ENCODE assay signal across 22 cellular contexts in the genomic region with DNA sequence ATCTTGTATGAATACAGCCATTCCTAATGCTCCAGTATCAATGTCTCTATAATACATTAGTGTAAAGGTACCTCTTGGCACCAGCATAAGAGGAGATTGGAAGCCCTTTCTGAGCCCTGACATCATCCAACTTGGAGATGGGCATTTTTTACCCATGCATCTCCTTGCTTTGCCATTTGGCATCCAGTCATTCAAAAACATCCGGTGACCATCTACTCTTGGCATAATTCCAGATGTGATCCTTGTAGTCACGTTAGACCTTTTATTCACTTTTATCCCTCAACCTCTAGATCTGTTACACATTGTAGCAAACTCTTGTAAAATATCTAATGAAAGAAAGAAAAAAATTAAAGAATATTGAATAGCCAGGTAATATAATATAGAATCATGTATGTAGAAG.
"Had no signal": no experiment of that assay in that cellular context is flagged by ENCODE, and none has a peak within 500 bp of the region (broad histone marks: within the 10 kb centered on the region; RNA-seq: fewer than 3 reads in every experiment).

No MANE protein-coding gene starts in this region.

- DNase-seq: activated CD4-positive, alpha-beta T cell treated with anti-CD3 and anti-CD28 coated beads for 48 hours; activated CD8-positive, alpha-beta T cell treated with anti-CD3 and anti-CD28 coated beads for 36 hours; activated effector memory CD4-positive, alpha-beta T cell treated with Interleukin-2 at 50 U/mL for 16 hours; activated naive CD4-positive, alpha-beta T cell treated with anti-CD3 and anti-CD28 coated beads, Interleukin-2, amount 50 U/mL, for 16 hours; activated T-cell treated with anti-CD3 and anti-CD28 coated beads, Interleukin-2, amount 50 U/mL, for 4 hours; dorsolateral prefrontal cortex; endodermal cell; foreskin keratinocyte; glutamatergic neuron; left ventricle myocardium superior; nephron progenitor cell; occipital lobe; stimulated activated CD4-positive, alpha-beta T cell treated with anti-CD3 and anti-CD28 coated beads, Interleukin-15, amount 100 ng/mL, for 24 hours; stimulated activated CD4-positive, alpha-beta T cell treated with anti-CD3 and anti-CD28 coated beads, Interleukin-4, amount 100 ng/mL, for 1 hour; stimulated activated naive CD4-positive, alpha-beta T cell; substantia nigra; T-helper 2 cell; transverse colon had no signal

- H3K9me3 Mint-ChIP-seq: activated CD8-positive, alpha-beta T cell treated with anti-CD3 and anti-CD28 coated beads for 36 hours; endodermal cell; nephron progenitor cell; WTC11 had no signal

- H3K4me3 Mint-ChIP-seq: activated CD8-positive, alpha-beta T cell treated with anti-CD3 and anti-CD28 coated beads for 36 hours; activated T-cell treated with anti-CD3 and anti-CD28 coated beads, Interleukin-2, amount 50 U/mL, for 4 hours; endodermal cell; nephron progenitor cell; WTC11 had no signal

- H3K4me1 Mint-ChIP-seq: endodermal cell had no signal

- H3K36me3 ChIP-seq: right atrium auricular region, transverse colon had no signal

- ATAC-seq: activated CD8-positive, alpha-beta T cell treated with anti-CD3 and anti-CD28 coated beads for 36 hours; activated T-cell treated with anti-CD3 and anti-CD28 coated beads, Interleukin-2, amount 50 U/mL, for 4 hours; foreskin keratinocyte; left ventricle myocardium superior; WTC11 had no signal

- H3K4me3 ChIP-seq: dorsolateral prefrontal cortex, right atrium auricular region, skin epidermis, transverse colon had no signal

- H3K27ac ChIP-seq: dorsolateral prefrontal cortex, foreskin keratinocyte, right atrium auricular region, skin epidermis, transverse colon had no signal

- H3K4me1 ChIP-seq: foreskin keratinocyte, right atrium auricular region had no signal

- H3K27me3 ChIP-seq: dorsolateral prefrontal cortex, right atrium auricular region, transverse colon had no signal

- H3K27ac Mint-ChIP-seq: activated CD8-positive, alpha-beta T cell treated with anti-CD3 and anti-CD28 coated beads for 36 hours; endodermal cell; nephron progenitor cell; progenitor cell of endocrine pancreas; WTC11 had no signal

- H3K27me3 Mint-ChIP-seq: progenitor cell of endocrine pancreas had no signal

- H3K36me3 Mint-ChIP-seq: WTC11 had no signal
